Comparison of ENCODE assay signal across 13 cellular contexts in genomic region chr10:56653289-56653688, GRCh38.
"Had no signal": no experiment of that assay in that cellular context is flagged by ENCODE, and none has a peak within 500 bp of the region (broad histone marks: within the 10 kb centered on the region; RNA-seq: fewer than 3 reads in every experiment).

No MANE protein-coding gene starts in this region.

- DNase-seq: activated B cell treated with CpG ODN at 0.5 μM for 24 hours; activated CD4-positive, alpha-beta T cell treated with anti-CD3 and anti-CD28 coated beads, Interleukin-2, amount 10 ng/mL, durations not matched to agents 24 days and 14 days; activated CD8-positive, alpha-beta memory T cell treated with anti-CD3 and anti-CD28 coated beads for 24 hours; activated naive CD4-positive, alpha-beta T cell treated with anti-CD3 and anti-CD28 coated beads, Interleukin-2, amount 10 ng/mL, durations not matched to agents 7 days and 5 days; activated T-cell treated with anti-CD3 and anti-CD28 coated beads for 4 hours; effector memory CD8-positive, alpha-beta T cell; erythroblast; left colon; naive thymus-derived CD4-positive, alpha-beta T cell; retina; stimulated activated CD4-positive, alpha-beta T cell treated with anti-CD3 and anti-CD28 coated beads, Interleukin-4, amount 100 ng/mL, for 1 hour had no signal

- H3K27ac ChIP-seq: neutrophil had no signal

- ATAC-seq: activated T-helper 17 cell treated with anti-CD3 and anti-CD28 coated beads, Interleukin-2, amount 50 U/mL, for 72 hours; effector memory CD8-positive, alpha-beta T cell; left colon; naive thymus-derived CD4-positive, alpha-beta T cell had no signal
